ENCODE assay signal across 16 cellular contexts in the genomic region with DNA sequence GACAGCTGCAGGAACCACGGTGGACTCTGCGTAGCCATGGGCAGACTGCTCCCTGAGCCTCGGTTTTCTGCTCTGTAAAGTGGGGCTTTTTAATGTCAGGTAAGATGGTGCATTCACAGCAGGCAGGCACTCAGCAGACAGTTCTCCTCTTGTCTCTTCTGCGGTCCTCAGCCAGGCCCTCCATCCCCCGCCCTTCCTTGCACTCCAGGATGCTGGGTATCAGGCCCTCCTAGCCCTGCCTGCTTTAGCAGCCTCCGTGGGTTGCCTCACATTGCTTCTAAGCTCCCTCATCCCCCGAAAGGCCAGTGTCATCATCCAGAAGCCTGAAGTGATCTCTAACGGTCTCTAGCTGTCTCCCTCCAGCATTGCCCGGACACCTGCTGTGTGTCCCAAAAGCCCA.
A peak's percentile ranks its signal among the peaks of the same experiment; 100 is the strongest.
DNase-seq lines count a peak whose midpoint lies in the region; ATAC-seq and TF ChIP-seq lines count a peak whose summit lies in the region.
"Had no signal": no experiment of that assay in that cellular context is flagged by ENCODE, and none has a peak within 500 bp of the region (broad histone marks: within the 10 kb centered on the region; RNA-seq: fewer than 3 reads in every experiment).

No MANE protein-coding gene starts in this region.

- H3K4me3 ChIP-seq in neuronal stem cell (ENCODE audit: low read length in 2 of 2) (no peak overlapping the region), ovary (no peak overlapping the region)
- H3K4me3 ChIP-seq: BLaER1, HAP-1 had no signal

- H3K27ac Mint-ChIP-seq in activated CD8-positive, alpha-beta memory T cell treated with anti-CD3 and anti-CD28 coated beads, Interleukin-2, amount 10 ng/mL, durations not matched to agents 7 days and 5 days = no peak overlapping the region
- H3K27ac Mint-ChIP-seq: CD14-positive monocyte; CD4-positive, alpha-beta memory T cell had no signal

- H2AFZ ChIP-seq in neuronal stem cell (ENCODE audit: low read length) = no peak overlapping the region

- peaks cover 0 to 14% (median 0%) of the 10 kb centered on the region in 3 experiments for H3K27me3 ChIP-seq in neuronal stem cell (ENCODE audit: control insufficient read depth in 3 of 3, insufficient read depth in 3 of 3, low read depth in 1 of 3, low read length in 3 of 3)
- no peaks in the 10 kb centered on the region for H3K27me3 ChIP-seq in ovary
- H3K27me3 ChIP-seq: BLaER1 had no signal

- H3K18ac ChIP-seq in neuronal stem cell (ENCODE audit: low read length) = peak overlapping the region; percentile 9

- H2BK5ac ChIP-seq in neuronal stem cell (ENCODE audit: low read length) = no peak overlapping the region

- H4K8ac ChIP-seq in neuronal stem cell (ENCODE audit: low read depth, low read length) = no peak overlapping the region

- H3K4me1 ChIP-seq in neuronal stem cell (ENCODE audit: control insufficient read depth in 2 of 2, insufficient read depth in 1 of 2, low read depth in 1 of 2, low read length in 2 of 2) (no peaks in the 10 kb centered on the region), ovary (ENCODE audit: insufficient read depth) (no peaks in the 10 kb centered on the region)
- H3K4me1 ChIP-seq: HAP-1 had no signal

- peak; percentile 22 for DNase-seq in activated CD8-positive, alpha-beta memory T cell treated with anti-CD3 and anti-CD28 coated beads, Interleukin-2, amount 10 ng/mL, durations not matched to agents 7 days and 5 days
- no peak for DNase-seq in activated CD8-positive, alpha-beta memory T cell treated with anti-CD3 and anti-CD28 coated beads, Interleukin-2, amount 50 U/mL, for 48 hours
- DNase-seq in neuronal stem cell (ENCODE audit: low spot score) = no peak
- peak; percentile 24 for DNase-seq in ureter (ENCODE audit: low spot score)
- no peak for DNase-seq in ovary
- DNase-seq: 8988T; CD4-positive, alpha-beta memory T cell; DMS153; DMS79; GDM1 had no signal

- no peak overlapping the region for H4K91ac ChIP-seq in neuronal stem cell (ENCODE audit: low read depth, low read length, poor library complexity)

- no peak for TF ChIP-seq POLR2A in ovary (IDR thresholded peaks at IDR 0.05)

- H2BK12ac ChIP-seq in neuronal stem cell (ENCODE audit: low read length) = no peak overlapping the region

- no peak overlapping the region for H2BK15ac ChIP-seq in neuronal stem cell (ENCODE audit: low read length)

- H3K9me3 ChIP-seq in neuronal stem cell (replicated peaks in 1 of 2; ENCODE audit: control insufficient read depth in 2 of 2, insufficient read depth in 1 of 2, low read depth in 1 of 2, low read length in 2 of 2) = peaks cover 2 to 3% of the 10 kb centered on the region in 2 donors
- H3K9me3 ChIP-seq in ovary = no peaks in the 10 kb centered on the region
- H3K9me3 ChIP-seq: HAP-1 had no signal

- no peak overlapping the region for H3K4me3 Mint-ChIP-seq in activated CD8-positive, alpha-beta memory T cell treated with anti-CD3 and anti-CD28 coated beads, Interleukin-2, amount 10 ng/mL, durations not matched to agents 7 days and 5 days
- H3K4me3 Mint-ChIP-seq: CD14-positive monocyte; CD4-positive, alpha-beta memory T cell had no signal

- no CpG with 5 or more reads among the region's 9 CpGs for WGBS in neuronal stem cell (ENCODE audit: extremely low coverage in 2 of 2, insufficient read length in 2 of 2, insufficient replicate concordance in 1 of 2), 2 donors
- 64 to 71% (median 66%) methylated on average over 9 of the region's 9 CpGs for WGBS in ovary, 3 donors

- H3K9ac ChIP-seq in neuronal stem cell (ENCODE audit: low read depth, low read length, poor library complexity) = no peak overlapping the region
- H3K9ac ChIP-seq: BLaER1 had no signal

- no peak overlapping the region for H3K4ac ChIP-seq in neuronal stem cell (ENCODE audit: low read length)

- no peak overlapping the region for H2AK5ac ChIP-seq in neuronal stem cell (ENCODE audit: low read depth, low read length)

- CTCF ChIA-PET in activated CD8-positive, alpha-beta memory T cell treated with anti-CD3 and anti-CD28 coated beads, Interleukin-2, amount 10 ng/mL, durations not matched to agents 7 days and 5 days (lab: Charles Lee) = no interaction called here

- TF ChIP-seq EP300 in ovary (IDR thresholded peaks at IDR 0.05) = no peak

- H3K36me3 ChIP-seq in neuronal stem cell (replicated peaks in 1 of 2; ENCODE audit: control insufficient read depth in 2 of 2, insufficient read depth in 2 of 2, low read length in 2 of 2) (no peaks in the 10 kb centered on the region), ovary (no peaks in the 10 kb centered on the region)
- H3K36me3 ChIP-seq: BLaER1, HAP-1 had no signal

- no peak overlapping the region for H2BK120ac ChIP-seq in neuronal stem cell (ENCODE audit: low read depth, low read length)

- intact Hi-C loops in ovary (cut with DNase I) = no loop called here

- ATAC-seq in activated CD8-positive, alpha-beta memory T cell treated with anti-CD3 and anti-CD28 coated beads, Interleukin-2, amount 10 ng/mL, durations not matched to agents 7 days and 5 days = no peak
- ATAC-seq in HG02885 (IDR thresholded peaks at IDR 0.05; ENCODE audit: poor library complexity, unreplicated experiment) (no peak), HG02763 (IDR thresholded peaks at IDR 0.05; ENCODE audit: unreplicated experiment) (no peak)

- no peak overlapping the region for H3K14ac ChIP-seq in neuronal stem cell (ENCODE audit: low read length)

- H3K9me3 Mint-ChIP-seq in activated CD8-positive, alpha-beta memory T cell treated with anti-CD3 and anti-CD28 coated beads, Interleukin-2, amount 10 ng/mL, durations not matched to agents 7 days and 5 days (ENCODE audit: low read depth) = no peaks in the 10 kb centered on the region

- H3K79me1 ChIP-seq in neuronal stem cell (ENCODE audit: low read depth, low read length) = no peaks in the 10 kb centered on the region

- no peak overlapping the region for H3K23ac ChIP-seq in neuronal stem cell (ENCODE audit: low read depth, low read length, poor library complexity)

- H3K4me2 ChIP-seq in neuronal stem cell (ENCODE audit: insufficient read depth, low read length, poor library complexity, severe bottlenecking) = no peak overlapping the region
- H3K4me2 ChIP-seq: BLaER1 had no signal

- TF ChIP-seq CTCF in ovary (IDR thresholded peaks at IDR 0.05) = no peak

- H3K27ac ChIP-seq in neuronal stem cell (replicated peaks; ENCODE audit: low read length) (no peak overlapping the region), ovary (no peak overlapping the region)
- H3K27ac ChIP-seq: BLaER1, HL-60 had no signal

- H3K36me3 Mint-ChIP-seq in activated CD8-positive, alpha-beta memory T cell treated with anti-CD3 and anti-CD28 coated beads, Interleukin-2, amount 10 ng/mL, durations not matched to agents 7 days and 5 days = no peaks in the 10 kb centered on the region
- H3K36me3 Mint-ChIP-seq: CD14-positive monocyte; CD4-positive, alpha-beta memory T cell had no signal

- H3K4me1 Mint-ChIP-seq in activated CD8-positive, alpha-beta memory T cell treated with anti-CD3 and anti-CD28 coated beads, Interleukin-2, amount 10 ng/mL, durations not matched to agents 7 days and 5 days = no peaks in the 10 kb centered on the region
- H3K4me1 Mint-ChIP-seq: CD14-positive monocyte; CD4-positive, alpha-beta memory T cell had no signal

- peaks cover 4% of the 10 kb centered on the region for H3K27me3 Mint-ChIP-seq in activated CD8-positive, alpha-beta memory T cell treated with anti-CD3 and anti-CD28 coated beads, Interleukin-2, amount 10 ng/mL, durations not matched to agents 7 days and 5 days

Comparison
In these comparisons a context has a peak if more than half of its experiments do, and no peak if none do; other contexts are left out.
1. DNase-seq: peak in activated CD8-positive, alpha-beta memory T cell treated with anti-CD3 and anti-CD28 coated beads, Interleukin-2, amount 10 ng/mL, durations not matched to agents 7 days and 5 days (single experiment) and ureter (single experiment); none in activated CD8-positive, alpha-beta memory T cell treated with anti-CD3 and anti-CD28 coated beads, Interleukin-2, amount 50 U/mL, for 48 hours (single experiment), neuronal stem cell (single experiment) and ovary (0 of 5).